Comparison of ENCODE assay signal across 8 cellular contexts in the genomic region with DNA sequence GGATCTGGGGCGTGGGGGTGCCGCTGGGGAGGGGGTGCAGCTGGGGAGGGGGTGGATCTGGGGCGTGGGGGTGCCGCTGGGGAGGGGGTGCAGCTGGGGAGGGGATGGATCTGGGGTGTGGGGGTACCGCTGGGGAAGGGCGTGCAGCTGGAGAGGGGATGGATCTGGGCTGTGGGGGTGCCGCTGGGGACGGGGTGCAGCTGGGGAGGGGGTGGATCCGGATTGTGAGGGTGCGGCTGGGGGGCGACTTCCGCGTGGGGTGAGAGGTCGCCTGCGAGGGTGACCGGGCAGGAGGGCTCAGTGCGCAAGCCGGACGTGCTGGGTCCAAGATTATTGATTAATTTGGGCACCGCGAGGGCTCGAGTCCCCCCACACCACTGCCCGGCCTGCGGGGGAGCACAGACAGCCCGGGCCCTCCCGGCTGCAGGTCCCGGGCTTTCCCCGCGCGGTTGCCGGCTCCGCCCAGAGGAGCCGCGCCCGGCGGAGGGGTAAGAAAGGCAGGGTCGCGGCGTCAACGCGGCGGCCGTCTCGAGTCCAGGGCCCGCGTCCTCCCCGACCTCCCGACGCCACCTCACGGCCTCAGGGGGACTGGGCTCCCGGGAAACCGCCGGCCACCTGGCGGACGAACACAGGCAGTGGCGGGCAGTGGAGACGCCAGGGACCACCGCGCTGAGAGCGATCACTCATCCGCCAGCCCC. TPM values are rescaled to one million over a fixed set of nuclear protein-coding genes. Genes with fewer than 3 reads are reported as not detected.
A peak's percentile ranks its signal among the peaks of the same experiment; 100 is the strongest.
DNase-seq lines count a peak whose midpoint lies in the region; ATAC-seq, FAIRE-seq and TF ChIP-seq lines count a peak whose summit lies in the region.

No MANE protein-coding gene starts in this region.

- intact Hi-C loops in endothelial cell of umbilical vein (cut with micrococcal nuclease), result loop anchor here (1.0 to 2.0 kb wide), 2 partner anchors 39 to 68 kb away; partner anchors contain the start of genes EHMT1 and ZMYND19

- H2AFZ ChIP-seq in endothelial cell of umbilical vein (ENCODE audit: low read depth, low read length), result peak overlapping the region; percentile 76

- TF ChIP-seq CTCF in endothelial cell of umbilical vein (IDR thresholded peaks at IDR 0.05; ENCODE audit: extremely low read depth in 1 of 2, insufficient read depth in 1 of 2, low read depth in 1 of 2, low read length in 2 of 2), result peak; percentile 48 to 73

- H3K4me1 ChIP-seq in endothelial cell of umbilical vein (ENCODE audit: control insufficient read depth, extremely low read depth, insufficient read depth, low read length), result peaks cover 9% of the 10 kb centered on the region

- no peaks in the 10 kb centered on the region for H4K20me1 ChIP-seq in endothelial cell of umbilical vein (replicated peaks; ENCODE audit: control insufficient read depth, extremely low read depth, insufficient read depth, low read length)

- H3K36me3 ChIP-seq in endothelial cell of umbilical vein (ENCODE audit: control insufficient read depth in 2 of 2, extremely low read depth in 1 of 2, insufficient read depth in 2 of 2, low read length in 2 of 2), result peaks cover 2 to 9% of the 10 kb centered on the region in 2 experiments

- BruUV-seq in endothelial cell of umbilical vein (replicated peaks; lab: Mats Ljungman, UMichigan), result no TSS peak

- peak overlapping the region; percentile 54 to 64 (median 61) for H3K4me3 ChIP-seq in endothelial cell of umbilical vein (replicated peaks in 1 of 3; ENCODE audit: insufficient read depth in 1 of 3, low read depth in 1 of 3, low read length in 3 of 3)

- ATAC-seq in SK-N-SH treated with all-trans-retinoic acid at 6 μM for 48 hours, result peak; percentile 64

- no peaks in the 10 kb centered on the region for H3K27me3 ChIP-seq in endothelial cell of umbilical vein (ENCODE audit: control insufficient read depth in 2 of 2, insufficient read depth in 2 of 2, low read length in 2 of 2)

- no peak for FAIRE-seq in endothelial cell of umbilical vein (lab: Jason Lieb, UNC)

- CTCF ChIA-PET in HEK293T (lab: Yijun Ruan, JAX), result no interaction called here
- CTCF ChIA-PET in endothelial cell of umbilical vein (lab: Charles Lee), result interaction anchor here (1.0 to 1.4 kb wide), 2 partner anchors 27 to 249 kb away, joined by 4 to 5 read pairs; partner anchors contain the start of gene NRARP

- peak overlapping the region; percentile 49 for H3K27ac ChIP-seq in endothelial cell of umbilical vein (ENCODE audit: insufficient read depth, low read depth, low read length)

- DNase-seq in activated CD8-positive, alpha-beta memory T cell treated with anti-CD3 and anti-CD28 coated beads for 24 hours, result peak; percentile 83
- no peak for DNase-seq in activated CD8-positive, alpha-beta memory T cell treated with anti-CD3 and anti-CD28 coated beads, Interleukin-2, amount 50 U/mL, for 48 hours
- DNase-seq in HEK293T (ENCODE audit: extremely low spot score) (no peak), M059J (ENCODE audit: low read depth) (peak; percentile 68), endothelial cell of umbilical vein (ENCODE audit: low read depth, low spot score) (peak; percentile 29), myocyte (ENCODE audit: low read depth) (peak; percentile 78), dermis blood vessel endothelial cell (no peak)

- dilution Hi-C loops in endothelial cell of umbilical vein (cut with MboI; ENCODE audit: extremely low pct_ligation_motif_present, low sequenced_read_pairs), result no loop called here

- peak overlapping the region; percentile 84 for H3K4me2 ChIP-seq in endothelial cell of umbilical vein (ENCODE audit: insufficient read depth, low read length)

- H3K9me1 ChIP-seq in endothelial cell of umbilical vein (replicated peaks; ENCODE audit: control insufficient read depth, extremely low read depth, insufficient read depth, low read length), result no peaks in the 10 kb centered on the region

- POLR2A ChIA-PET in HEK293T (lab: Yijun Ruan, JAX) (interaction anchor here (1.0 to 1.9 kb wide), 6 partner anchors 9 to 249 kb away, joined by 3 to 7 read pairs (median 6); partner anchors contain the start of genes DPH7 and NRARP), endothelial cell of umbilical vein (lab: Charles Lee) (interaction anchor here (1.0 kb wide), 1 partner anchor 40 kb away, joined by 6 read pairs; no protein-coding TSS in a partner anchor)

- peaks cover 5% of the 10 kb centered on the region for H3K79me2 ChIP-seq in endothelial cell of umbilical vein (ENCODE audit: control insufficient read depth, insufficient read depth, low read length)

- TF ChIP-seq POLR2A in endothelial cell of umbilical vein (IDR thresholded peaks at IDR 0.05; ENCODE audit: low read depth, low read length), result no peak

- no peaks in the 10 kb centered on the region for H3K9me3 ChIP-seq in endothelial cell of umbilical vein (replicated peaks; ENCODE audit: control insufficient read depth, insufficient read depth, low read length)

- H3K9ac ChIP-seq in endothelial cell of umbilical vein (replicated peaks; ENCODE audit: extremely low read depth, insufficient read depth, low read length), result peak overlapping the region; percentile 55

TF ChIP-seq in endothelial cell of umbilical vein, 7 proteins besides CTCF, POLR2A, EP300 and RAD21 (continues in another document):
- no peak for TF ChIP-seq MYC (IDR thresholded peaks at IDR 0.05; ENCODE audit: low read depth, low read length)

RNA-seq across cellular contexts. Expression of gene MRPL41, which starts 0.6 kb away (rescaled TPM):
- 53.7 and 76.4 TPM in 2 replicates for total RNA-seq in M059J (2014; rRNA removed; shearing (Covaris generic))
- 50.7 and 53.3 TPM in 2 replicates for total RNA-seq in endothelial cell of umbilical vein
- 50.4 and 90.1 TPM in 2 replicates for polyA plus RNA-seq in endothelial cell of umbilical vein
- 23.9 and 47.2 TPM in 2 replicates for polyA plus RNA-seq in endothelial cell of umbilical vein (2011; cell fraction: cytosol; rRNA removed)
- polyA plus RNA-seq in endothelial cell of umbilical vein (2011; cell fraction: nucleus; rRNA removed), result 12.3 and 14.7 TPM in 2 replicates
- 38.0 and 55.4 TPM in 2 replicates for polyA plus RNA-seq in endothelial cell of umbilical vein (2012)
- 6.6 and 8.1 TPM in 2 replicates for polyA minus RNA-seq in endothelial cell of umbilical vein
- polyA minus RNA-seq in endothelial cell of umbilical vein (2011; cell fraction: cytosol; rRNA and poly(A)+ RNA removed), result 21.3 TPM
- 2.1 and 4.1 TPM in 2 replicates for polyA minus RNA-seq in endothelial cell of umbilical vein (2011; cell fraction: nucleus; rRNA and poly(A)+ RNA removed)
- total RNA-seq in myocyte, result 64.9 and 75.1 TPM in 2 replicates
- polyA plus RNA-seq in myocyte (2012), result 73.4 TPM
- total RNA-seq in dermis blood vessel endothelial cell, result 32.5 and 58.2 TPM in 2 replicates

RNA-seq across cellular contexts. Expression of gene PNPLA7, which starts 0.9 kb away (rescaled TPM):
- 0.27 TPM in 1 of 2 replicates, not detected in the other for total RNA-seq in M059J (2014; rRNA removed; shearing (Covaris generic))
- total RNA-seq in endothelial cell of umbilical vein (1.9 TPM in 2 replicates), myocyte (1.3 and 1.5 TPM in 2 replicates), dermis blood vessel endothelial cell (0.42 and 1.7 TPM in 2 replicates)
- 1.0 and 1.2 TPM in 2 replicates for polyA plus RNA-seq in endothelial cell of umbilical vein
- polyA plus RNA-seq in endothelial cell of umbilical vein (2011; cell fraction: cytosol; rRNA removed), result 0.30 and 0.37 TPM in 2 replicates
- polyA plus RNA-seq in endothelial cell of umbilical vein (2011; cell fraction: nucleus; rRNA removed), result 7.4 and 10.0 TPM in 2 replicates
- 0.92 and 1.1 TPM in 2 replicates for polyA plus RNA-seq in endothelial cell of umbilical vein (2012)
- polyA minus RNA-seq in endothelial cell of umbilical vein, result 0.78 and 1.8 TPM in 2 replicates
- 0.72 TPM for polyA minus RNA-seq in endothelial cell of umbilical vein (2011; cell fraction: cytosol; rRNA and poly(A)+ RNA removed)
- 2.8 and 3.6 TPM in 2 replicates for polyA minus RNA-seq in endothelial cell of umbilical vein (2011; cell fraction: nucleus; rRNA and poly(A)+ RNA removed)
- polyA plus RNA-seq in myocyte (2012), result 4.8 TPM

RNA-seq across cellular contexts. Expression of gene DPH7, which starts 27.6 kb away (rescaled TPM):
- 20.8 and 25.5 TPM in 2 replicates for total RNA-seq in M059J (2014; rRNA removed; shearing (Covaris generic))
- total RNA-seq in endothelial cell of umbilical vein, result 43.2 TPM in 2 replicates
- 40.8 and 41.8 TPM in 2 replicates for polyA plus RNA-seq in endothelial cell of umbilical vein
- 29.5 and 37.5 TPM in 2 replicates for polyA plus RNA-seq in endothelial cell of umbilical vein (2011; cell fraction: cytosol; rRNA removed)
- polyA plus RNA-seq in endothelial cell of umbilical vein (2011; cell fraction: nucleus; rRNA removed), result 144 and 146 TPM in 2 replicates
- polyA plus RNA-seq in endothelial cell of umbilical vein (2012), result 23.9 and 26.7 TPM in 2 replicates
- 25.6 and 26.6 TPM in 2 replicates for polyA minus RNA-seq in endothelial cell of umbilical vein
- polyA minus RNA-seq in endothelial cell of umbilical vein (2011; cell fraction: cytosol; rRNA and poly(A)+ RNA removed), result 18.8 TPM
- 25.6 and 29.5 TPM in 2 replicates for polyA minus RNA-seq in endothelial cell of umbilical vein (2011; cell fraction: nucleus; rRNA and poly(A)+ RNA removed)
- 30.6 and 38.9 TPM in 2 replicates for total RNA-seq in myocyte
- 32.5 TPM for polyA plus RNA-seq in myocyte (2012)
- 30.8 and 31.1 TPM in 2 replicates for total RNA-seq in dermis blood vessel endothelial cell

RNA-seq across cellular contexts. Expression of gene ZMYND19, which starts 39.2 kb away (rescaled TPM):
- total RNA-seq in M059J (2014; rRNA removed; shearing (Covaris generic)), result 20.6 and 33.0 TPM in 2 replicates
- total RNA-seq in endothelial cell of umbilical vein (32.6 and 35.4 TPM in 2 replicates), myocyte (28.3 and 29.6 TPM in 2 replicates), dermis blood vessel endothelial cell (16.8 and 18.4 TPM in 2 replicates)
- 22.3 and 22.8 TPM in 2 replicates for polyA plus RNA-seq in endothelial cell of umbilical vein
- 19.3 and 21.9 TPM in 2 replicates for polyA plus RNA-seq in endothelial cell of umbilical vein (2011; cell fraction: cytosol; rRNA removed)
- 42.1 and 43.3 TPM in 2 replicates for polyA plus RNA-seq in endothelial cell of umbilical vein (2011; cell fraction: nucleus; rRNA removed)
- polyA plus RNA-seq in endothelial cell of umbilical vein (2012), result 21.3 and 23.6 TPM in 2 replicates
- polyA minus RNA-seq in endothelial cell of umbilical vein, result 8.6 and 10.9 TPM in 2 replicates
- polyA minus RNA-seq in endothelial cell of umbilical vein (2011; cell fraction: cytosol; rRNA and poly(A)+ RNA removed), result 42.3 TPM
- polyA minus RNA-seq in endothelial cell of umbilical vein (2011; cell fraction: nucleus; rRNA and poly(A)+ RNA removed), result 10.8 and 12.6 TPM in 2 replicates
- 25.3 TPM for polyA plus RNA-seq in myocyte (2012)

RNA-seq across cellular contexts. Expression of gene ARRDC1, which starts 54.4 kb away (rescaled TPM):
- 29.1 and 31.7 TPM in 2 replicates for total RNA-seq in M059J (2014; rRNA removed; shearing (Covaris generic))
- total RNA-seq in endothelial cell of umbilical vein (21.5 and 22.5 TPM in 2 replicates), myocyte (20.3 and 39.5 TPM in 2 replicates), dermis blood vessel endothelial cell (34.2 and 43.1 TPM in 2 replicates)
- polyA plus RNA-seq in endothelial cell of umbilical vein, result 51.0 and 64.3 TPM in 2 replicates
- polyA plus RNA-seq in endothelial cell of umbilical vein (2011; cell fraction: cytosol; rRNA removed), result 22.6 and 30.4 TPM in 2 replicates
- 130 and 153 TPM in 2 replicates for polyA plus RNA-seq in endothelial cell of umbilical vein (2011; cell fraction: nucleus; rRNA removed)
- polyA plus RNA-seq in endothelial cell of umbilical vein (2012), result 20.9 and 28.6 TPM in 2 replicates
- 24.6 and 25.7 TPM in 2 replicates for polyA minus RNA-seq in endothelial cell of umbilical vein
- 48.2 TPM for polyA minus RNA-seq in endothelial cell of umbilical vein (2011; cell fraction: cytosol; rRNA and poly(A)+ RNA removed)
- 35.8 and 48.0 TPM in 2 replicates for polyA minus RNA-seq in endothelial cell of umbilical vein (2011; cell fraction: nucleus; rRNA and poly(A)+ RNA removed)
- polyA plus RNA-seq in myocyte (2012), result 24.5 TPM

Comparison
In these comparisons a context has a peak if more than half of its experiments do, and no peak if none do; other contexts are left out.
1. DNase-seq: peak in activated CD8-positive, alpha-beta memory T cell treated with anti-CD3 and anti-CD28 coated beads for 24 hours (single experiment), M059J (single experiment), endothelial cell of umbilical vein (single experiment) and myocyte (single experiment); none in activated CD8-positive, alpha-beta memory T cell treated with anti-CD3 and anti-CD28 coated beads, Interleukin-2, amount 50 U/mL, for 48 hours (single experiment), HEK293T (single experiment) and dermis blood vessel endothelial cell (single experiment).